26 cellular contexts compared by ENCODE assay signal in the genomic region with DNA sequence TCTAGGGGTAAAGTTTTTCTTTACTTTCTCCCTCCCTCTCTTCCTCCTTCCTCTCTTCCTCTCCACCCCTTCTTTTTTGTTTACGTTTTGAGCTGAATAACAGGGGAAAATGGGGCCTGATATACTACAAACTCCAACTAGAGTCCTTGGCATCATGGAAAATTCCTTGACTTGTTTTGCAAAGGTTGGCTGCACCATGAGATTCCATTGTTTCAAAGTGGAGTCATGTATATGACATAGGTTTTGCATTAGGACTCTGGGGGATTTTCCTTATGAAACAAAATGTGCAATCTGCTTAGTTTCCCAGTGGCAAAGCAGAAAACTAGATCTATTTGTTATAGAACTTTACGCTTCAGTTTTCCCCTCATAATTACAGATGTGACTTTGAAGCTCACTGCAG.
DNase-seq lines count a peak whose midpoint lies in the region; ATAC-seq and TF ChIP-seq lines count a peak whose summit lies in the region.
"Had no signal": no experiment of that assay in that cellular context is flagged by ENCODE, and none has a peak within 500 bp of the region (broad histone marks: within the 10 kb centered on the region; RNA-seq: fewer than 3 reads in every experiment).

No MANE protein-coding gene starts in this region.

- H3K4me2 ChIP-seq in HCT116 (ENCODE audit: low read length), result no peak overlapping the region; the same call in 1 of the 2 replicates
- H3K4me2 ChIP-seq: KMS-11 had no signal

- no peaks in the 10 kb centered on the region for H3K9me2 ChIP-seq in HCT116 (ENCODE audit: insufficient read depth)

- no peak overlapping the region for H3K27ac ChIP-seq in HCT116 (ENCODE audit: low read depth, low read length)
- H3K27ac ChIP-seq: C4-2B, KMS-11, lower lobe of right lung, ovary, thyroid gland had no signal

- no peaks in the 10 kb centered on the region for H3K27me3 Mint-ChIP-seq in osteocyte (ENCODE audit: unreplicated experiment)
- H3K27me3 Mint-ChIP-seq in activated CD4-positive, alpha-beta T cell treated with anti-CD3 and anti-CD28 coated beads, Interleukin-2, amount 10 ng/mL, durations not matched to agents 24 days and 14 days, result no peaks in the 10 kb centered on the region
- H3K27me3 Mint-ChIP-seq: activated naive CD8-positive, alpha-beta T cell treated with anti-CD3 and anti-CD28 coated beads, Interleukin-2, amount 50 U/mL, for 24 hours had no signal

- no peak overlapping the region for H3K9ac ChIP-seq in HCT116 (ENCODE audit: low read length)
- H3K9ac ChIP-seq: KMS-11 had no signal

- H3K9me3 ChIP-seq in HCT116 (ENCODE audit: control insufficient read depth in 1 of 2, insufficient read depth in 1 of 2, low read depth in 1 of 2, low read length in 2 of 2), result no peaks in the 10 kb centered on the region
- H3K9me3 ChIP-seq: lower lobe of right lung, ovary, sigmoid colon, thyroid gland had no signal

- TF ChIP-seq CTCF in HCT116 (IDR thresholded peaks at IDR 0.05 in 2 of 3, conservative IDR thresholded peaks at IDR 0.05 in 1 of 3; ENCODE audit: borderline replicate concordance in 1 of 3, insufficient read depth in 1 of 3, low read depth in 2 of 3, low read length in 2 of 3) (no peak), osteocyte (IDR thresholded peaks at IDR 0.05) (no peak)

- H3K36me3 ChIP-seq in HCT116 (ENCODE audit: control insufficient read depth in 1 of 2, insufficient read depth in 2 of 2, low read length in 2 of 2), result no peaks in the 10 kb centered on the region
- H3K36me3 ChIP-seq: lower lobe of right lung, ovary, sigmoid colon, thyroid gland had no signal

- TF ChIP-seq RAD21 in HCT116 (IDR thresholded peaks at IDR 0.05; ENCODE audit: low read depth), result no peak

- H3K4me1 Mint-ChIP-seq in osteocyte (ENCODE audit: unreplicated experiment), result peaks cover 77% of the 10 kb centered on the region
- peaks cover 6% of the 10 kb centered on the region for H3K4me1 Mint-ChIP-seq in activated CD4-positive, alpha-beta T cell treated with anti-CD3 and anti-CD28 coated beads, Interleukin-2, amount 10 ng/mL, durations not matched to agents 24 days and 14 days
- H3K4me1 Mint-ChIP-seq: central memory CD8-positive, alpha-beta T cell had no signal

- BruUV-seq in HCT116 (replicated peaks; lab: Mats Ljungman, UMichigan), result no TSS peak

- no peak for TF ChIP-seq POLR2A in HCT116 (IDR thresholded peaks at IDR 0.05; ENCODE audit: borderline replicate concordance, extremely low read depth, insufficient read depth, insufficient read length)

- DNase-seq in HCT116 (ENCODE audit: low read depth, low spot score) (no peak), astrocyte of the hippocampus (ENCODE audit: low read depth, low spot score) (peak; percentile 50), fibroblast of peridontal ligament (ENCODE audit: extremely low read depth) (peak; percentile 67), osteocyte (ENCODE audit: extremely low spot score, unreplicated experiment) (no peak), OCI-M2 (lab: John Stamatoyannopoulos, UW; ENCODE audit: unreplicated experiment) (no peak)
- DNase-seq in activated CD4-positive, alpha-beta T cell treated with anti-CD3 and anti-CD28 coated beads, Interleukin-2, amount 10 ng/mL, durations not matched to agents 24 days and 14 days, result no peak
- DNase-seq: activated CD8-positive, alpha-beta memory T cell treated with anti-CD3 and anti-CD28 coated beads, Interleukin-2, amount 50 U/mL, for 48 hours; activated effector memory CD4-positive, alpha-beta T cell treated with Interleukin-2 at 50 U/mL for 16 hours; activated naive CD8-positive, alpha-beta T cell treated with anti-CD3 and anti-CD28 coated beads, Interleukin-2, amount 50 U/mL, for 24 hours; effector memory CD4-positive, alpha-beta T cell; lower lobe of right lung; NCI-H1048; NCI-H187 treated with DMSO at 0.1 percent for 48 hours; NCI-H345; NCI-H82; ovary; sigmoid colon; stimulated activated CD4-positive, alpha-beta T cell treated with anti-CD3 and anti-CD28 coated beads, Interleukin-1b, Interleukin-23, amount 100 ng/mL, for 48 hours; stimulated activated naive B cell treated with anti-CD40 and anti-IgM and Interleukin-4, amounts not matched to agents 10 μg/mL and 1 μg/mL and 100 μg/mL, for 72 hours; T-helper 17 cell; thyroid gland had no signal

- no peaks in the 10 kb centered on the region for H4K20me1 ChIP-seq in HCT116 (ENCODE audit: insufficient read depth)

- no peak overlapping the region for H3K4me3 ChIP-seq in HCT116 (replicated peaks in 1 of 2; ENCODE audit: low read depth in 1 of 2, low read length in 2 of 2)
- H3K4me3 ChIP-seq: lower lobe of right lung, ovary, sigmoid colon, thyroid gland had no signal

- peaks cover 2% of the 10 kb centered on the region for H3K9me3 Mint-ChIP-seq in osteocyte (ENCODE audit: unreplicated experiment)
- H3K9me3 Mint-ChIP-seq in activated CD4-positive, alpha-beta T cell treated with anti-CD3 and anti-CD28 coated beads, Interleukin-2, amount 10 ng/mL, durations not matched to agents 24 days and 14 days, result no peaks in the 10 kb centered on the region
- H3K9me3 Mint-ChIP-seq: activated naive CD8-positive, alpha-beta T cell treated with anti-CD3 and anti-CD28 coated beads, Interleukin-2, amount 50 U/mL, for 24 hours; central memory CD8-positive, alpha-beta T cell; stimulated activated naive B cell treated with anti-CD40 and anti-IgM and Interleukin-4, amounts not matched to agents 10 μg/mL and 1 μg/mL and 100 μg/mL, for 72 hours had no signal

- RAD21 ChIA-PET in HCT116 (lab: Charles Lee; ENCODE audit: low non-redundant PET in 1 of 2, low total read pairs in 2 of 2, uncharacterized antibody in 2 of 2, unreplicated experiment in 2 of 2), result no interaction called here

- CTCF ChIA-PET in HCT116 (lab: Charles Lee), result no interaction called here

- peak overlapping the region; percentile 8 for H2AFZ ChIP-seq in HCT116 (ENCODE audit: low read depth, low read length, poor library complexity, severe bottlenecking)

- H3K27me3 ChIP-seq in HCT116 (ENCODE audit: insufficient read depth, low read length), result no peaks in the 10 kb centered on the region
- H3K27me3 ChIP-seq: ovary, sigmoid colon, thyroid gland had no signal

- ATAC-seq in HCT116, result no peak
- ATAC-seq in HG03439 (IDR thresholded peaks at IDR 0.05; ENCODE audit: unreplicated experiment), result no peak
- no peak for ATAC-seq in GM21447 (IDR thresholded peaks at IDR 0.05; ENCODE audit: unreplicated experiment)
- ATAC-seq: activated naive CD8-positive, alpha-beta T cell treated with anti-CD3 and anti-CD28 coated beads, Interleukin-2, amount 50 U/mL, for 24 hours; lower lobe of right lung; stimulated activated naive B cell treated with anti-CD40 and anti-IgM and Interleukin-4, amounts not matched to agents 10 μg/mL and 1 μg/mL and 100 μg/mL, for 72 hours; T-helper 17 cell had no signal

- no peaks in the 10 kb centered on the region for H3K36me3 Mint-ChIP-seq in osteocyte (ENCODE audit: unreplicated experiment)
- no peaks in the 10 kb centered on the region for H3K36me3 Mint-ChIP-seq in activated CD4-positive, alpha-beta T cell treated with anti-CD3 and anti-CD28 coated beads, Interleukin-2, amount 10 ng/mL, durations not matched to agents 24 days and 14 days (ENCODE audit: low read depth)

- POLR2A ChIA-PET in HCT116 (lab: Charles Lee), result no interaction called here

- no peaks in the 10 kb centered on the region for H3K79me2 ChIP-seq in HCT116 (ENCODE audit: insufficient read depth, low read length)

- no peak overlapping the region for H3K4me3 Mint-ChIP-seq in osteocyte (ENCODE audit: unreplicated experiment)
- H3K4me3 Mint-ChIP-seq in activated CD4-positive, alpha-beta T cell treated with anti-CD3 and anti-CD28 coated beads, Interleukin-2, amount 10 ng/mL, durations not matched to agents 24 days and 14 days, result no peak overlapping the region
- H3K4me3 Mint-ChIP-seq: activated naive CD8-positive, alpha-beta T cell treated with anti-CD3 and anti-CD28 coated beads, Interleukin-2, amount 50 U/mL, for 24 hours; central memory CD8-positive, alpha-beta T cell; stimulated activated naive B cell treated with anti-CD40 and anti-IgM and Interleukin-4, amounts not matched to agents 10 μg/mL and 1 μg/mL and 100 μg/mL, for 72 hours; T-helper 17 cell had no signal

- peak overlapping the region; percentile 50 for H3K27ac Mint-ChIP-seq in osteocyte (ENCODE audit: unreplicated experiment)
- H3K27ac Mint-ChIP-seq in activated CD4-positive, alpha-beta T cell treated with anti-CD3 and anti-CD28 coated beads, Interleukin-2, amount 10 ng/mL, durations not matched to agents 24 days and 14 days, result no peak overlapping the region
- H3K27ac Mint-ChIP-seq: activated naive CD8-positive, alpha-beta T cell treated with anti-CD3 and anti-CD28 coated beads, Interleukin-2, amount 50 U/mL, for 24 hours; stimulated activated naive B cell treated with anti-CD40 and anti-IgM and Interleukin-4, amounts not matched to agents 10 μg/mL and 1 μg/mL and 100 μg/mL, for 72 hours; T-helper 17 cell had no signal

- peaks cover 36 to 50% of the 10 kb centered on the region in 2 experiments for H3K4me1 ChIP-seq in HCT116 (ENCODE audit: control insufficient read depth in 1 of 2, insufficient read depth in 2 of 2, low read length in 2 of 2)

- intact Hi-C loops in HCT116 (cut with micrococcal nuclease), result loop anchor here (5.0 kb wide), 1 partner anchor 234 kb away; a partner anchor contains a TSS
- intact Hi-C loops in activated CD4-positive, alpha-beta T cell treated with anti-CD3 and anti-CD28 coated beads, Interleukin-2, amount 10 ng/mL, durations not matched to agents 24 days and 14 days (cut with micrococcal nuclease), result no loop called here

TF ChIP-seq in HCT116, 20 proteins besides CTCF, POLR2A, EP300 and RAD21 (continues in another document):
- no peak for TF ChIP-seq SRF (IDR thresholded peaks at IDR 0.05; ENCODE audit: low read depth)
- no peak for TF ChIP-seq JUND (IDR thresholded peaks at IDR 0.05)
- TF ChIP-seq EZH2phosphoT487 (IDR thresholded peaks at IDR 0.05; ENCODE audit: borderline replicate concordance), result no peak
- TF ChIP-seq, protein P1, sequence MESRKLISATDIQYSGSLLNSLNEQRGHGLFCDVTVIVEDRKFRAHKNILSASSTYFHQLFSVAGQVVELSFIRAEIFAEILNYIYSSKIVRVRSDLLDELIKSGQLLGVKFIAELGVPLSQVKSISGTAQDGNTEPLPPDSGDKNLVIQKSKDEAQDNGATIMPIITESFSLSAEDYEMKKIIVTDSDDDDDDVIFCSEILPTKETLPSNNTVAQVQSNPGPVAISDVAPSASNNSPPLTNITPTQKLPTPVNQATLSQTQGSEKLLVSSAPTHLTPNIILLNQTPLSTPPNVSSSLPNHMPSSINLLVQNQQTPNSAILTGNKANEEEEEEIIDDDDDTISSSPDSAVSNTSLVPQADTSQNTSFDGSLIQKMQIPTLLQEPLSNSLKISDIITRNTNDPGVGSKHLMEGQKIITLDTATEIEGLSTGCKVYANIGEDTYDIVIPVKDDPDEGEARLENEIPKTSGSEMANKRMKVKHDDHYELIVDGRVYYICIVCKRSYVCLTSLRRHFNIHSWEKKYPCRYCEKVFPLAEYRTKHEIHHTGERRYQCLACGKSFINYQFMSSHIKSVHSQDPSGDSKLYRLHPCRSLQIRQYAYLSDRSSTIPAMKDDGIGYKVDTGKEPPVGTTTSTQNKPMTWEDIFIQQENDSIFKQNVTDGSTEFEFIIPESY (IDR thresholded peaks at IDR 0.05; ENCODE audit: extremely low read depth, insufficient replicate concordance, low read length), result no peak
- TF ChIP-seq FOSL1 (IDR thresholded peaks at IDR 0.05; ENCODE audit: low read depth), result no peak
- TF ChIP-seq EGR1 (IDR thresholded peaks at IDR 0.05; ENCODE audit: low read depth), result no peak
- no peak for TF ChIP-seq CBX3 (IDR thresholded peaks at IDR 0.05; ENCODE audit: low read depth)

Comparison
In these comparisons a context has a peak if more than half of its experiments do, and no peak if none do; other contexts are left out.
1. DNase-seq: peak in astrocyte of the hippocampus (single experiment) and fibroblast of peridontal ligament (single experiment); none in HCT116 (single experiment), osteocyte (single experiment), OCI-M2 (single experiment) and activated CD4-positive, alpha-beta T cell treated with anti-CD3 and anti-CD28 coated beads, Interleukin-2, amount 10 ng/mL, durations not matched to agents 24 days and 14 days (single experiment).